In genomic region chr19:46863818-46864629, GRCh38 we compare ENCODE assay signal across 8 cellular contexts. TPM values are rescaled to one million over a fixed set of nuclear protein-coding genes. Genes with fewer than 3 reads are reported as not detected.
DNase-seq lines count a peak whose midpoint lies in the region; ATAC-seq, FAIRE-seq and TF ChIP-seq lines count a peak whose summit lies in the region.

No MANE protein-coding gene starts in this region.

- H3K36me3 ChIP-seq in Caco-2 (ENCODE audit: control insufficient read depth, insufficient read depth, low read length) (peaks cover 3% of the 10 kb centered on the region), H1 (ENCODE audit: control insufficient read depth in 2 of 4, insufficient read depth in 4 of 4, low read length in 3 of 4) (no peaks in the 10 kb centered on the region), neural progenitor cell (no peaks in the 10 kb centered on the region)

- ATAC-seq in GM18867 (IDR thresholded peaks at IDR 0.05; ENCODE audit: unreplicated experiment) (no peak), GM21423 (IDR thresholded peaks at IDR 0.05; ENCODE audit: unreplicated experiment) (no peak)

- H3K4me1 ChIP-seq in Caco-2 (peaks cover 59% of the 10 kb centered on the region), H1 (replicated peaks in 1 of 4; ENCODE audit: control insufficient read depth in 3 of 4, insufficient read depth in 4 of 4, low read length in 3 of 4) (peaks cover 6 to 21% (median 10%) of the 10 kb centered on the region in 4 experiments; a peak in 6 of 7 replicates), neural progenitor cell (peaks cover 38% of the 10 kb centered on the region)

- no peak overlapping the region for H3K23ac ChIP-seq in H1 (ENCODE audit: insufficient read length)

- H3K27me3 ChIP-seq in Caco-2 (replicated peaks; ENCODE audit: control insufficient read depth, insufficient read depth, low read length) (no peaks in the 10 kb centered on the region), H1 (replicated peaks in 1 of 4; ENCODE audit: control insufficient read depth in 3 of 4, extremely low read depth in 1 of 4, insufficient read depth in 3 of 4, low read length in 3 of 4) (no peaks in the 10 kb centered on the region), neural progenitor cell (no peaks in the 10 kb centered on the region)

- no peak for TF ChIP-seq EP300 in H1 (IDR thresholded peaks at IDR 0.05; ENCODE audit: borderline replicate concordance in 1 of 2, low read depth in 2 of 2, low read length in 2 of 2)

- H3K4me3 ChIP-seq in Caco-2 (ENCODE audit: low read depth, low read length): peak overlapping the region; percentile 2; the same call in 1 of the 2 replicates
- H3K4me3 ChIP-seq in H1 (ENCODE audit: extremely low read depth in 1 of 4, insufficient read depth in 2 of 4, low read depth in 3 of 4, low read length in 4 of 4): peak overlapping the region; percentile 74 to 88 (median 85); a peak in 7 of 8 replicates
- H3K4me3 ChIP-seq in neural progenitor cell: peak overlapping the region; percentile 95

- DNase-seq in Caco-2 (peak in 1 of 2 experiments; percentile 44), M059J (ENCODE audit: low read depth) (peak; percentile 98), H1 (ENCODE audit: low read depth in 1 of 2, low spot score in 2 of 2) (peak; percentile 44 to 65), neural progenitor cell (ENCODE audit: low spot score) (peak; percentile 82), CD14-positive monocyte (ENCODE audit: low spot score) (no peak), LoVo (ENCODE audit: low spot score) (no peak)

- H4K20me1 ChIP-seq in H1 (replicated peaks in 1 of 2; ENCODE audit: control insufficient read depth in 1 of 2, insufficient read depth in 2 of 2, low read length in 2 of 2) (peaks cover 24 to 29% of the 10 kb centered on the region in 2 experiments), neural progenitor cell (ENCODE audit: low read depth) (peaks cover 78% of the 10 kb centered on the region)

- no peak overlapping the region for H3K4me3 Mint-ChIP-seq in Caco-2 (ENCODE audit: unreplicated experiment)
- H3K4me3 Mint-ChIP-seq in neural progenitor cell: no peak overlapping the region
- no peak overlapping the region for H3K4me3 Mint-ChIP-seq in CD14-positive monocyte

- 0 out of 2 replicates have a peak overlapping the region, but pooled peaks have one; percentile 38 for H3K18ac ChIP-seq in H1 (ENCODE audit: extremely low read depth, low read length)

- no peak overlapping the region for H3K27ac Mint-ChIP-seq in Caco-2 (ENCODE audit: unreplicated experiment)
- H3K27ac Mint-ChIP-seq in neural progenitor cell: no peak overlapping the region
- H3K27ac Mint-ChIP-seq in CD14-positive monocyte: no peak overlapping the region

- H3K9me3 ChIP-seq in Caco-2: no peaks in the 10 kb centered on the region
- no peaks in the 10 kb centered on the region for H3K9me3 ChIP-seq in H1 (ENCODE audit: insufficient read depth in 2 of 2, low read depth in 1 of 2, low read length in 1 of 2)
- H3K9me3 ChIP-seq in neural progenitor cell (ENCODE audit: low read depth): no peaks in the 10 kb centered on the region

- no peak overlapping the region for H2AK5ac ChIP-seq in H1 (ENCODE audit: low read depth, low read length)

- H3K79me2 ChIP-seq in H1 (ENCODE audit: control insufficient read depth in 1 of 2, insufficient read depth in 2 of 2, low read length in 2 of 2) (peaks cover 51 to 77% of the 10 kb centered on the region in 2 experiments), neural progenitor cell (ENCODE audit: low read depth) (peaks cover 85% of the 10 kb centered on the region)

- H2BK12ac ChIP-seq in H1 (ENCODE audit: low read depth, low read length): no peak overlapping the region

- H3K36me3 Mint-ChIP-seq in Caco-2 (ENCODE audit: insufficient read depth, unreplicated experiment) (peaks cover 35% of the 10 kb centered on the region), neural progenitor cell (peaks cover 4% of the 10 kb centered on the region), CD14-positive monocyte (peaks cover 4 to 7% of the 10 kb centered on the region in 2 donors)

- CTCF ChIA-PET in Caco-2 (lab: Charles Lee) (interaction anchor here (0.8 kb wide), 1 partner anchor 127 kb away, joined by 4 read pairs; no protein-coding TSS in a partner anchor), H1 (lab: Charles Lee; ENCODE audit: partially characterized antibody) (interaction anchor here (0.5 to 2.8 kb wide), 8 partner anchors 10 to 149 kb away, joined by 3 to 8 read pairs (median 4); no protein-coding TSS in a partner anchor)

- H2BK5ac ChIP-seq in H1 (ENCODE audit: low read depth, low read length): 0 out of 2 replicates have a peak overlapping the region, but pooled peaks have one; percentile 82

- H3K9ac ChIP-seq in H1 (replicated peaks in 1 of 4; ENCODE audit: extremely low read depth in 1 of 4, low read depth in 3 of 4, low read length in 3 of 4) (peak overlapping the region in 1 of 4 experiments; percentile 43; a peak in 2 of 7 replicates), neural progenitor cell (peak overlapping the region; percentile 75)

- no peak overlapping the region for H2BK15ac ChIP-seq in H1 (ENCODE audit: low read length)

- H2BK120ac ChIP-seq in H1 (replicated peaks; ENCODE audit: low read depth, low read length): no peak overlapping the region

- peak; percentile 32 for FAIRE-seq in H1 (lab: Jason Lieb, UNC)

- H3K56ac ChIP-seq in H1 (replicated peaks; ENCODE audit: insufficient read length, low read depth, low read length): no peak overlapping the region

- H3K4me2 ChIP-seq in H1 (ENCODE audit: insufficient read depth in 1 of 2, low read depth in 2 of 2, low read length in 2 of 2) (peak overlapping the region; percentile 94 to 99), neural progenitor cell (peak overlapping the region; percentile 99)

- H4K8ac ChIP-seq in H1 (ENCODE audit: extremely low read depth, insufficient read depth, low read length): no peak overlapping the region

- WGBS in H1 (ENCODE audit: extremely low coverage in 1 of 2, insufficient coverage in 1 of 2, insufficient read length in 1 of 2, insufficient replicate concordance in 2 of 2, low coverage in 1 of 2, low lambda C conversion rate in 2 of 2, missing lambda C conversion rate in 1 of 2), 2 experiments: 12% methylated on average over 6 of the region's 6 CpGs; no CpG with 5 or more reads in 1 of the 2 experiments

- H3K27ac ChIP-seq in H1 (ENCODE audit: low read depth, low read length) (peak overlapping the region; percentile 39; the same call in 1 of the 2 replicates), neural progenitor cell (peak overlapping the region; percentile 47)

- no peak overlapping the region for H3K4ac ChIP-seq in H1 (replicated peaks; ENCODE audit: insufficient read length, low read depth, low read length)

- peaks cover 22% of the 10 kb centered on the region for H3K23me2 ChIP-seq in H1 (ENCODE audit: low read depth, low read length)

- peaks cover 9% of the 10 kb centered on the region; the same call in 1 of the 2 replicates for H3K79me1 ChIP-seq in H1 (ENCODE audit: low read depth, low read length)

- TSS peak; percentile 12 for BruUV-seq in Caco-2 (replicated peaks; lab: Mats Ljungman, UMichigan)

- TF ChIP-seq RAD21 in H1 (IDR thresholded peaks at IDR 0.05 in 1 of 2, conservative IDR thresholded peaks at IDR 0.05 in 1 of 2; ENCODE audit: low read depth in 2 of 2, low read length in 2 of 2): no peak

- TF ChIP-seq POLR2A in H1 (IDR thresholded peaks at IDR 0.05; ENCODE audit: control extremely low read depth in 1 of 2, low read depth in 2 of 2, low read length in 2 of 2): no peak; a peak in 1 of 3 replicates

- H3K27me3 Mint-ChIP-seq in Caco-2 (ENCODE audit: insufficient read depth, unreplicated experiment): no peaks in the 10 kb centered on the region
- no peaks in the 10 kb centered on the region for H3K27me3 Mint-ChIP-seq in neural progenitor cell (ENCODE audit: insufficient read depth, low read depth)
- no peaks in the 10 kb centered on the region for H3K27me3 Mint-ChIP-seq in CD14-positive monocyte (ENCODE audit: low read depth in 3 of 3)

- intact Hi-C loops in Caco-2 (cut with micrococcal nuclease; ENCODE audit: unreplicated experiment) (loop anchor here (10.0 kb wide), 2 partner anchors 111 to 391 kb away; partner anchors contain the start of gene CCDC9), CD14-positive monocyte (cut with micrococcal nuclease) (loop anchor here in 1 of 2 donors (10.0 kb wide), 1 partner anchor 121 kb away; no protein-coding TSS in a partner anchor)

- no peaks in the 10 kb centered on the region for H3K9me3 Mint-ChIP-seq in Caco-2 (ENCODE audit: unreplicated experiment)
- no peaks in the 10 kb centered on the region for H3K9me3 Mint-ChIP-seq in neural progenitor cell
- H3K9me3 Mint-ChIP-seq in CD14-positive monocyte: peaks cover 0 to 4% (median 0%) of the 10 kb centered on the region in 7 donors

- no peak overlapping the region for H4K5ac ChIP-seq in H1 (ENCODE audit: insufficient read length, low read depth, low read length)

- H2AFZ ChIP-seq in H1 (ENCODE audit: low read length) (no peak overlapping the region), neural progenitor cell (replicated peaks) (no peak overlapping the region)

- POLR2A ChIA-PET in Caco-2 (lab: Charles Lee): no interaction called here
- POLR2A ChIA-PET in H1 (lab: Charles Lee; ENCODE audit: partially characterized antibody): interaction anchor here (0.7 to 6.1 kb wide), 19 partner anchors 9 to 250 kb away, joined by 3 to 102 read pairs (median 5); partner anchors contain the start of genes SLC1A5 and ZC3H4

- H3F3A ChIP-seq in neural progenitor cell (ENCODE audit: low read depth): peaks cover 40% of the 10 kb centered on the region

- no peak overlapping the region for H2BK20ac ChIP-seq in H1 (ENCODE audit: low read length)

- H3K4me1 Mint-ChIP-seq in Caco-2 (ENCODE audit: low read depth, unreplicated experiment) (peaks cover 20% of the 10 kb centered on the region), neural progenitor cell (peaks cover 28% of the 10 kb centered on the region), CD14-positive monocyte (peaks cover 28% of the 10 kb centered on the region)

- no peak overlapping the region for H4K91ac ChIP-seq in H1 (replicated peaks; ENCODE audit: insufficient read length, low read length)

- no peak for TF ChIP-seq CTCF in Caco-2 (IDR thresholded peaks at IDR 0.05; ENCODE audit: insufficient read depth in 1 of 2, low read depth in 1 of 2, low read length in 1 of 2, severe bottlenecking in 1 of 2, unreplicated experiment in 1 of 2)
- TF ChIP-seq CTCF in H1 (IDR thresholded peaks at IDR 0.05; ENCODE audit: control extremely low read depth in 1 of 3, insufficient read depth in 1 of 3, low read depth in 1 of 3, low read length in 3 of 3): no peak
- TF ChIP-seq CTCF in neural progenitor cell (IDR thresholded peaks at IDR 0.05): no peak
- TF ChIP-seq CTCF in CD14-positive monocyte (IDR thresholded peaks at IDR 0.05): no peak

- no peak overlapping the region for H3K14ac ChIP-seq in H1 (ENCODE audit: insufficient read length)

RNA-seq across cellular contexts. Expression of gene ARHGAP35, which starts 3.2 kb away (rescaled TPM):
- total RNA-seq in Caco-2 (2022) (81.7 and 85.9 TPM in 2 replicates), neural progenitor cell (ENCODE audit: low replicate concordance) (38.4 and 43.3 TPM in 2 replicates)
- 18.7 and 43.2 TPM in 2 replicates for total RNA-seq in M059J (2014; rRNA removed; shearing (Covaris generic))
- 62.2 and 64.5 TPM in 2 replicates for total RNA-seq in H1 (2021; fragmentation: NEBNext Ultra II Directional; extraction: Animal tissue kit (Norgen Biotek cat#: 25700))
- polyA plus RNA-seq in H1 (2011; rRNA removed) (29.7 and 32.0 TPM in 2 replicates), CD14-positive monocyte (1 to 10 TPM; 1.5 to 2.0 TPM)
- 20.2 TPM for polyA plus RNA-seq in H1 (2011; cell fraction: cytosol; rRNA removed)
- 32.5 TPM for polyA plus RNA-seq in H1 (2011; cell fraction: nucleus; rRNA removed)
- 30.6 to 36.0 TPM (median 33.4 TPM) in 4 replicates for polyA plus RNA-seq in H1 (2012, experiment 1 of 2)
- 4.1 TPM for polyA plus RNA-seq in H1 (2012, experiment 2 of 2)
- polyA plus RNA-seq in H1 (2013, experiment 1 of 2): 33.6 TPM
- 30.9 TPM for polyA plus RNA-seq in H1 (2013, experiment 2 of 2)
- 60.3 and 66.3 TPM in 2 replicates for polyA minus RNA-seq in H1 (2011; rRNA and poly(A)+ RNA removed)
- 34.9 TPM for polyA minus RNA-seq in H1 (2011; cell fraction: cytosol; rRNA and poly(A)+ RNA removed)
- polyA minus RNA-seq in H1 (2011; cell fraction: nucleus; rRNA and poly(A)+ RNA removed): 78.8 TPM

RNA-seq across cellular contexts. Expression of gene AP2S1, which starts 13.4 kb away (rescaled TPM):
- 211 and 234 TPM in 2 replicates for total RNA-seq in Caco-2 (2022)
- total RNA-seq in M059J (2014; rRNA removed; shearing (Covaris generic)): 365 and 428 TPM in 2 replicates
- total RNA-seq in H1 (2021; fragmentation: NEBNext Ultra II Directional; extraction: Animal tissue kit (Norgen Biotek cat#: 25700)): 195 and 205 TPM in 2 replicates
- 211 and 314 TPM in 2 replicates for polyA plus RNA-seq in H1 (2011; rRNA removed)
- polyA plus RNA-seq in H1 (2011; cell fraction: cytosol; rRNA removed): 183 TPM
- 172 TPM for polyA plus RNA-seq in H1 (2011; cell fraction: nucleus; rRNA removed)
- 204 to 246 TPM (median 221 TPM) in 4 replicates for polyA plus RNA-seq in H1 (2012, experiment 1 of 2)
- 496 TPM for polyA plus RNA-seq in H1 (2012, experiment 2 of 2)
- 196 TPM for polyA plus RNA-seq in H1 (2013, experiment 1 of 2)
- 195 TPM for polyA plus RNA-seq in H1 (2013, experiment 2 of 2)
- polyA minus RNA-seq in H1 (2011; rRNA and poly(A)+ RNA removed): 50.4 and 60.7 TPM in 2 replicates
- polyA minus RNA-seq in H1 (2011; cell fraction: cytosol; rRNA and poly(A)+ RNA removed): 76.3 TPM
- 54.4 TPM for polyA minus RNA-seq in H1 (2011; cell fraction: nucleus; rRNA and poly(A)+ RNA removed)
- total RNA-seq in neural progenitor cell (ENCODE audit: low replicate concordance): 104 and 120 TPM in 2 replicates
- polyA plus RNA-seq in CD14-positive monocyte: 100 to 1,000 TPM; 170 to 194 TPM

Comparison
In these comparisons a context has a peak if more than half of its experiments do, and no peak if none do; other contexts are left out.
1. DNase-seq: peak in M059J (single experiment), H1 (2 of 2) and neural progenitor cell (single experiment); none in CD14-positive monocyte (single experiment) and LoVo (single experiment).
2. H3K4me3 ChIP-seq: peak in every context shown above with its lines; median percentile 95 in neural progenitor cell; 85 in H1; 2 in Caco-2.